ENCODE assay signal across 22 cellular contexts in the genomic region with DNA sequence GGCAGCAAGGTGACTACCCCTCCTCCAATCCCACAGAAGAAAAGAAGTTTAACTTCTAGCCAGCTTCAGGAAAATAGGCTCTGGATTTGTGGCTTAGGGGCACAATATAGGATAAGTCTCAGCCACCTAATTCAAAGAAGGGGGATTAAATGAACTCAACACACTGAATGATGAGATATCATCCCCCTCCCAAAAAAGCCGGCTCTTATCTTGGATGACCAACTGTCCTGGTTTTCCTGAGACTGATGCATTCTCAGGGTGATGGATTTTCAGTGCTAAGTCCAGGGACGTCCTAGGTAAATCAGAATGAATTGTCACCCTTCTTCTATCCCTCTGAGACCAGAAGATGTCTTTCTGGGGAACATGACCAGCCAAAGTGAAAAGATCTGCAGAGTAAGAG.
DNase-seq lines count a peak whose midpoint lies in the region; ATAC-seq and TF ChIP-seq lines count a peak whose summit lies in the region.
"Had no signal": no experiment of that assay in that cellular context is flagged by ENCODE, and none has a peak within 500 bp of the region (broad histone marks: within the 10 kb centered on the region; RNA-seq: fewer than 3 reads in every experiment).

No MANE protein-coding gene starts in this region.

- H3K36me3 ChIP-seq in left ventricle myocardium inferior (no peaks in the 10 kb centered on the region), heart right ventricle (no peaks in the 10 kb centered on the region), prostate gland (no peaks in the 10 kb centered on the region)

- intact Hi-C loops in left ventricle myocardium inferior (cut with micrococcal nuclease), result no loop called here
- intact Hi-C loops in heart right ventricle (cut with DNase I), result loop anchor here in 3 of 10 donors (5.0 to 10.0 kb wide), 4 partner anchors 73 to 553 kb away; a partner anchor contains a TSS
- intact Hi-C loops in dendritic cell treated with granulocyte-macrophage colony-stimulating factor and Interleukin-4, amounts not matched to agents 40 ng/mL and 50 ng/mL, for 4 days (cut with micrococcal nuclease), result loop anchor here (5.0 to 10.0 kb wide), 3 partner anchors 75 to 367 kb away; a partner anchor contains a TSS
- intact Hi-C loops in prostate gland (cut with DNase I), result loop anchor here (10.0 kb wide), 3 partner anchors 97 to 553 kb away; a partner anchor contains a TSS

- H3K27ac Mint-ChIP-seq in dendritic cell treated with granulocyte-macrophage colony-stimulating factor and Interleukin-4, amounts not matched to agents 40 ng/mL and 50 ng/mL, for 4 days, result peak overlapping the region; percentile 77
- H3K27ac Mint-ChIP-seq in naive B cell, result peak overlapping the region in 1 of 6 donors; percentile 42
- H3K27ac Mint-ChIP-seq: H9 had no signal

- ATAC-seq in heart right ventricle, result no peak
- no peak for ATAC-seq in naive B cell (ENCODE audit: low read depth in 2 of 2)
- no peak for ATAC-seq in HG03039 (IDR thresholded peaks at IDR 0.05; ENCODE audit: unreplicated experiment)
- no peak for ATAC-seq in GM21528 (IDR thresholded peaks at IDR 0.05; ENCODE audit: low FRiP score, unreplicated experiment)
- ATAC-seq in GM19395 (IDR thresholded peaks at IDR 0.05; ENCODE audit: unreplicated experiment), result no peak
- ATAC-seq: PC-3 had no signal

- H3K27me3 Mint-ChIP-seq in dendritic cell treated with granulocyte-macrophage colony-stimulating factor and Interleukin-4, amounts not matched to agents 40 ng/mL and 50 ng/mL, for 4 days, result peaks cover 25% of the 10 kb centered on the region
- H3K27me3 Mint-ChIP-seq in naive B cell, result no peaks in the 10 kb centered on the region
- H3K27me3 Mint-ChIP-seq: CD4-positive, CD25-positive, alpha-beta regulatory T cell had no signal

- peaks cover 68% of the 10 kb centered on the region for H3K4me1 Mint-ChIP-seq in dendritic cell treated with granulocyte-macrophage colony-stimulating factor and Interleukin-4, amounts not matched to agents 40 ng/mL and 50 ng/mL, for 4 days (ENCODE audit: low read depth)
- peaks cover 67 to 95% (median 81%) of the 10 kb centered on the region in 3 donors for H3K4me1 Mint-ChIP-seq in naive B cell

- H3K27me3 ChIP-seq in left ventricle myocardium inferior (ENCODE audit: low read depth) (no peaks in the 10 kb centered on the region), heart right ventricle (no peaks in the 10 kb centered on the region), prostate gland (replicated peaks; ENCODE audit: insufficient read depth) (no peaks in the 10 kb centered on the region)

- H3K36me3 Mint-ChIP-seq in dendritic cell treated with granulocyte-macrophage colony-stimulating factor and Interleukin-4, amounts not matched to agents 40 ng/mL and 50 ng/mL, for 4 days (ENCODE audit: low read depth), result no peaks in the 10 kb centered on the region
- peaks cover 3% of the 10 kb centered on the region in 2 donors for H3K36me3 Mint-ChIP-seq in naive B cell
- H3K36me3 Mint-ChIP-seq: CD4-positive, CD25-positive, alpha-beta regulatory T cell had no signal

- no peaks in the 10 kb centered on the region for H3K9me3 Mint-ChIP-seq in dendritic cell treated with granulocyte-macrophage colony-stimulating factor and Interleukin-4, amounts not matched to agents 40 ng/mL and 50 ng/mL, for 4 days
- H3K9me3 Mint-ChIP-seq in naive B cell, result peaks cover 0 to 6% (median 1%) of the 10 kb centered on the region in 7 donors
- H3K9me3 Mint-ChIP-seq: CD4-positive, CD25-positive, alpha-beta regulatory T cell; H9 had no signal

- DNase-seq in left ventricle myocardium inferior (no peak), heart right ventricle (no peak), naive B cell (no peak), prostate gland (ENCODE audit: low spot score) (no peak)
- DNase-seq: AML-193, COR-L47, DMS153, H9, NCI-H1105 treated with DMSO at 0.1 percent for 48 hours, NCI-H1694 treated with DMSO at 0.1 percent for 48 hours, NCI-H2107, NCI-H510A, NCI-H748 treated with DMSO at 0.1 percent for 48 hours, PC-3, RPMI8226, SIG-M5 had no signal

- H3K4me3 ChIP-seq in left ventricle myocardium inferior (no peak overlapping the region), heart right ventricle (no peak overlapping the region), prostate gland (no peak overlapping the region)

- H3K4me1 ChIP-seq in left ventricle myocardium inferior, result peaks cover 65% of the 10 kb centered on the region
- peaks cover 9 to 67% (median 55%) of the 10 kb centered on the region in 9 donors for H3K4me1 ChIP-seq in heart right ventricle
- H3K4me1 ChIP-seq in prostate gland (replicated peaks), result no peaks in the 10 kb centered on the region

- no peak for TF ChIP-seq POLR2A in prostate gland (IDR thresholded peaks at IDR 0.05)

- no peak overlapping the region for H3K4me3 Mint-ChIP-seq in dendritic cell treated with granulocyte-macrophage colony-stimulating factor and Interleukin-4, amounts not matched to agents 40 ng/mL and 50 ng/mL, for 4 days
- peak overlapping the region in 5 of 8 donors; percentile 25 to 75 (median 65) for H3K4me3 Mint-ChIP-seq in naive B cell
- H3K4me3 Mint-ChIP-seq: H9 had no signal

- H3K9me3 ChIP-seq in left ventricle myocardium inferior (replicated peaks) (no peaks in the 10 kb centered on the region), heart right ventricle (peaks cover 0 to 2% (median 0%) of the 10 kb centered on the region in 11 donors), prostate gland (no peaks in the 10 kb centered on the region)

- 75 to 82% methylated on average over 2 of the region's 2 CpGs for WGBS in heart right ventricle, 2 donors
- 95% methylated on average over 2 of the region's 2 CpGs for WGBS in prostate gland

- no peak for TF ChIP-seq CTCF in left ventricle myocardium inferior (IDR thresholded peaks at IDR 0.05; ENCODE audit: borderline replicate concordance)
- TF ChIP-seq CTCF in heart right ventricle (IDR thresholded peaks at IDR 0.05), result no peak
- TF ChIP-seq CTCF in prostate gland (IDR thresholded peaks at IDR 0.05), result no peak

- peak overlapping the region; percentile 30 for H3K27ac ChIP-seq in left ventricle myocardium inferior (replicated peaks)
- no peak overlapping the region for H3K27ac ChIP-seq in heart right ventricle
- no peak overlapping the region for H3K27ac ChIP-seq in prostate gland
- H3K27ac ChIP-seq: 22Rv1 had no signal
